3 cellular contexts compared by ENCODE assay signal in the genomic region with DNA sequence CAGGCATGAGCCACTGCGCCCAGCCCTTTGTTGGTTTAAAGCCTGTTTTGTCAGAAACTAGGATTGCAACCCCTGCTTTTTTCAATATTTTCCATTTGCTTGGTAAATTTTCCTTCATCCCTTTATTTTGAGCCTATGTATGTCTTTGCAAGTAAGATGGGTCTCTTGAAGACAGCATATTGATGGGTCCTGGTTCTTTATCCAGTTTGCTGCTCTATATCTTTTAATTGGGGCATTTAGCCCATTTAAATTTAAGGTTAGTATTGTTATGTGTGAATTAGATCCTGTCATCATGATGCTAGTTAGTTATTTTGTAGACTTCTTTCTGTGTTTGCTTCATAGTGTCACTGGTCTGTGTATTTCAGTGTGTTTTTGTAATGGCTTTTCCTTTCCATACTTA.
"Had no signal": no experiment of that assay in that cellular context is flagged by ENCODE, and none has a peak within 500 bp of the region (broad histone marks: within the 10 kb centered on the region; RNA-seq: fewer than 3 reads in every experiment).

No MANE protein-coding gene starts in this region.

- H3K4me3 ChIP-seq: GM12878 had no signal

- DNase-seq: GDM1, GF-D8 had no signal
